ENCODE assay signal across 8 cellular contexts in genomic region chr1:90850925-90851710, GRCh38.
DNase-seq lines count a peak whose midpoint lies in the region; ATAC-seq and TF ChIP-seq lines count a peak whose summit lies in the region.

No MANE protein-coding gene starts in this region.

- TF ChIP-seq CTCF in chondrocyte (IDR thresholded peaks at IDR 0.05): peak; percentile 88

- DNase-seq in NCI-H1417 (lab: John Stamatoyannopoulos, UW) (peak; percentile 78 to 83 (median 81)), NCI-H1417 treated with DMSO at 0.1 percent for 48 hours (lab: John Stamatoyannopoulos, UW) (no peak), NCI-H2029 (lab: John Stamatoyannopoulos, UW) (peak; percentile 82), chondrocyte (ENCODE audit: low spot score) (no peak), left lobe of liver (ENCODE audit: low spot score) (peak; percentile 87)
- DNase-seq in stimulated activated CD4-positive, alpha-beta T cell treated with anti-CD3 and anti-CD28 coated beads, Interleukin-1b, Interleukin-23, amount 100 ng/mL, for 48 hours: peak; percentile 77

- H3K4me1 Mint-ChIP-seq in chondrocyte (ENCODE audit: low read depth): peaks cover 7% of the 10 kb centered on the region

- no peaks in the 10 kb centered on the region for H3K36me3 Mint-ChIP-seq in chondrocyte (ENCODE audit: low read depth)

- no peaks in the 10 kb centered on the region for H3K27me3 Mint-ChIP-seq in chondrocyte (ENCODE audit: low read depth)

- peak overlapping the region; percentile 62 for H3K27ac Mint-ChIP-seq in chondrocyte (ENCODE audit: unreplicated experiment)

- peak; percentile 99 for ATAC-seq in HG02885 (IDR thresholded peaks at IDR 0.05; ENCODE audit: poor library complexity, unreplicated experiment)
- peak; percentile 95 for ATAC-seq in activated CD4-positive, CD25-positive, alpha-beta regulatory T cell treated with anti-CD3 and anti-CD28 coated beads, Interleukin-2, amount 50 U/mL, for 24 hours
- ATAC-seq in left lobe of liver: peak; percentile 95

- H3K9me3 Mint-ChIP-seq in chondrocyte (ENCODE audit: low read depth): no peaks in the 10 kb centered on the region

- peak overlapping the region; percentile 81 for H3K4me3 Mint-ChIP-seq in chondrocyte (ENCODE audit: unreplicated experiment)

Comparison
In these comparisons a context has a peak if more than half of its experiments do, and no peak if none do; other contexts are left out.
1. DNase-seq: peak in NCI-H1417 (3 of 3), NCI-H2029 (single experiment), left lobe of liver (single experiment) and stimulated activated CD4-positive, alpha-beta T cell treated with anti-CD3 and anti-CD28 coated beads, Interleukin-1b, Interleukin-23, amount 100 ng/mL, for 48 hours (single experiment); none in NCI-H1417 treated with DMSO at 0.1 percent for 48 hours (single experiment) and chondrocyte (single experiment).
2. Peak in every context shown above with its lines, with median percentiles within 50 percentile points of each other: ATAC-seq.